In the genomic region with DNA sequence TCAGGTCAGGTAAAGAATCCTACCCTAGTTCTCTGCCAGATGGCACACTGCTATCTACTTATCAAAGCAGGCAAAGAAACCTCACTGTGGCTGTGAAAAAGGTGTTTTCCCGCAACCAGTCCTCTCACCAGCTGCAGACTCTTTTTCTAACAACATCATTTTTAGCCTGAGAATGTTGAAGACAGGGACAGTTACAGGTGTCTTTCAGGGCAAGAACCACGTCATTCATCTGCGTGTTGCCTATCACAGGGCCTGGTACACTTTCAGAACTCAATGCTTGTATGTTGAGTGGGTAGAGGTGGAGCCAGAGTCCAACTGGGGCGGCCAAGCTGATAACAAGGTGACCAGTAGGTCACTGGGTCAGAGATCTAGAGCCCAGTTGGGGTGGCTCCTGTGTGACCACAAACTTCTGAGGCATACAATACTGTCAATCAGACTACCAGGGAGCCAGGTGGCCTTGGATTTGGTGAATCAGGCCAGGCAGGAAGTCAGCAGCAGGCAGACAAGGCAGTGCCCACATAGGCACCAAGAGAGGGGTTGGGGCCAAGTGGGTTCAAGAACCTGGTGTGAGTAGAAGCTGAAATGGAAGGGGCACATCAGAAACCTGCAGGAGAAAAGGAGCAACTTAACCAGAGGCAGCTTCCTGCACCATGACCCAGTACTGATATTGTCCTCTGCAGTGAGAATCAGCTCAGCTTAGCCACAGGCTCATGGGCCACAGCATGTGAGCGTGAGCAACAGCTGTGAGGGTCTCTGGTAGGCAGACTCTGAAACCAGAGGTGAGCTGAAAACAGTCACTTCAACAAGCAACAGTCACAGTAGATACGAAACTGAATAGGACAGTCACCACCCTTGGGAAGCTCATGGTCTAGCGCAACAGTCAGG, we compare ENCODE assay signal across 1 cellular context.
TF ChIP-seq lines count a peak whose summit lies in the region.

No MANE protein-coding gene starts in this region.

TF ChIP-seq in WTC11, 78 proteins besides CTCF, POLR2A, EP300 and RAD21 (continued from another document):
- TF ChIP-seq ZNF532 (CRISPR knock-in tag; IDR thresholded peaks at IDR 0.05; ENCODE audit: borderline replicate concordance) (no peak), FOXP1 (CRISPR knock-in tag; IDR thresholded peaks at IDR 0.05; ENCODE audit: borderline replicate concordance) (no peak), MYBL2 (CRISPR knock-in tag; IDR thresholded peaks at IDR 0.05) (no peak), MXD4 (CRISPR knock-in tag; IDR thresholded peaks at IDR 0.05; ENCODE audit: borderline replicate concordance) (no peak), RORB (CRISPR knock-in tag; IDR thresholded peaks at IDR 0.05) (no peak), CREM (CRISPR knock-in tag; IDR thresholded peaks at IDR 0.05) (no peak)
